14 cellular contexts compared by ENCODE assay signal in the genomic region with DNA sequence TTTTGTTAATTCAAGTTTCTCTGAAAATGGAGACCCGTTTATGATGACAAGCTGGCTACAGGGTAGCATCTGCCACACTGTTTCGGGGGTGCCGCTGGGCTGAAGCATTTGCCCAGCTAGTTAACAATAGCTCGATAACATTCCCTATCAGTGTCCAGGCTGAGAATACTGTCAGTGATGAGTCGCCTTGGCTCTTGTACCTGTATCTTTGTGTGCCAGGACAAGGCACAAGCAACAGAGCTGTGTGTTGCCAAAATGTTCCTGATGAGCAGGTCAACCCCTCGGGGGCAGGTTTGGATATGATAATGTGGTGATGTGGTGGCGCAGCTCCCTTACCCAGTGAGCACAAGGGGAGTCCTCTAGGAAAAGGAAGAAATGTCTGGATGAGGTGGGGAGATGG. TPM values are rescaled to one million over a fixed set of nuclear protein-coding genes. Genes with fewer than 3 reads are reported as not detected.
DNase-seq lines count a peak whose midpoint lies in the region; TF ChIP-seq lines count a peak whose summit lies in the region.
"Had no signal": no experiment of that assay in that cellular context is flagged by ENCODE, and none has a peak within 500 bp of the region (broad histone marks: within the 10 kb centered on the region; RNA-seq: fewer than 3 reads in every experiment).

No MANE protein-coding gene starts in this region.

- no TSS peak for BruUV-seq in Calu3 (replicated peaks; lab: Mats Ljungman, UMichigan)

- H3K4me2 ChIP-seq in BLaER1, result peak overlapping the region; percentile 79

- H3K27ac ChIP-seq in BLaER1, result peak overlapping the region; percentile 65
- H3K27ac ChIP-seq: vagina had no signal

- no peak overlapping the region for H3K4me3 Mint-ChIP-seq in Calu3 (ENCODE audit: low read depth, unreplicated experiment)
- H3K4me3 Mint-ChIP-seq in dendritic cell treated with granulocyte-macrophage colony-stimulating factor and Interleukin-4, amounts not matched to agents 40 ng/mL and 50 ng/mL, for 4 days, result peak overlapping the region; percentile 60

- H3K4me3 ChIP-seq in BLaER1, result no peak overlapping the region
- H3K4me3 ChIP-seq: vagina had no signal

- no peaks in the 10 kb centered on the region for H3K9me3 Mint-ChIP-seq in Calu3 (ENCODE audit: low read depth, unreplicated experiment)
- H3K9me3 Mint-ChIP-seq in dendritic cell treated with granulocyte-macrophage colony-stimulating factor and Interleukin-4, amounts not matched to agents 40 ng/mL and 50 ng/mL, for 4 days, result no peaks in the 10 kb centered on the region

- CTCF ChIA-PET in Calu3 (lab: Charles Lee), result interaction anchor here (0.7 to 1.2 kb wide), 3 partner anchors 58 to 197 kb away, joined by 3 read pairs; no protein-coding TSS in a partner anchor

- no peaks in the 10 kb centered on the region for H3K27me3 ChIP-seq in BLaER1
- H3K27me3 ChIP-seq: vagina had no signal

- peaks cover 44% of the 10 kb centered on the region for H3K4me1 ChIP-seq in BLaER1

- peaks cover 22% of the 10 kb centered on the region for H3K36me3 Mint-ChIP-seq in Calu3 (ENCODE audit: insufficient read depth, unreplicated experiment)
- H3K36me3 Mint-ChIP-seq in dendritic cell treated with granulocyte-macrophage colony-stimulating factor and Interleukin-4, amounts not matched to agents 40 ng/mL and 50 ng/mL, for 4 days (ENCODE audit: low read depth), result peaks cover 100% of the 10 kb centered on the region

- peak overlapping the region; percentile 69 for H3K27ac Mint-ChIP-seq in Calu3 (ENCODE audit: unreplicated experiment)
- H3K27ac Mint-ChIP-seq in dendritic cell treated with granulocyte-macrophage colony-stimulating factor and Interleukin-4, amounts not matched to agents 40 ng/mL and 50 ng/mL, for 4 days, result peak overlapping the region; percentile 71

- no peak overlapping the region for H3K9ac ChIP-seq in BLaER1

- intact Hi-C loops in Calu3 (cut with micrococcal nuclease; ENCODE audit: unreplicated experiment) (no loop called here), posterior vena cava (cut with DNase I) (no loop called here)
- intact Hi-C loops in dendritic cell treated with granulocyte-macrophage colony-stimulating factor and Interleukin-4, amounts not matched to agents 40 ng/mL and 50 ng/mL, for 4 days (cut with micrococcal nuclease), result no loop called here

- no peaks in the 10 kb centered on the region for H3K27me3 Mint-ChIP-seq in Calu3 (ENCODE audit: unreplicated experiment)
- no peaks in the 10 kb centered on the region for H3K27me3 Mint-ChIP-seq in dendritic cell treated with granulocyte-macrophage colony-stimulating factor and Interleukin-4, amounts not matched to agents 40 ng/mL and 50 ng/mL, for 4 days

- H3K36me3 ChIP-seq in BLaER1, result no peaks in the 10 kb centered on the region
- H3K36me3 ChIP-seq: vagina had no signal

- no peak for DNase-seq in Calu3
- DNase-seq in posterior vena cava (ENCODE audit: low spot score), result peak; percentile 42
- no peak for DNase-seq in DMS 273 treated with DMSO at 0.1 percent for 48 hours (lab: John Stamatoyannopoulos, UW)
- no peak for DNase-seq in NCI-H510A (lab: John Stamatoyannopoulos, UW)
- DNase-seq in occipital lobe (lab: John Stamatoyannopoulos, UW), result no peak
- DNase-seq: KG1; NCI-H146; NCI-H69; RPMI8226; stimulated activated CD4-positive, alpha-beta T cell treated with anti-CD3 and anti-CD28 coated beads, Interleukin-1b, Interleukin-23, amount 100 ng/mL, for 48 hours; T-helper 9 cell had no signal

- no peaks in the 10 kb centered on the region for H4K20me1 ChIP-seq in BLaER1

- peaks cover 65% of the 10 kb centered on the region for H3K4me1 Mint-ChIP-seq in Calu3 (ENCODE audit: low read depth, unreplicated experiment)
- peaks cover 92% of the 10 kb centered on the region for H3K4me1 Mint-ChIP-seq in dendritic cell treated with granulocyte-macrophage colony-stimulating factor and Interleukin-4, amounts not matched to agents 40 ng/mL and 50 ng/mL, for 4 days (ENCODE audit: low read depth)

- TF ChIP-seq CTCF in Calu3 (IDR thresholded peaks at IDR 0.05; ENCODE audit: unreplicated experiment), result no peak

- H3K9me3 ChIP-seq in BLaER1, result peaks cover 11% of the 10 kb centered on the region
- H3K9me3 ChIP-seq: vagina had no signal

RNA-seq across cellular contexts. Expression of a gene that starts 7.0 kb away (rescaled TPM):
- total RNA-seq in Calu3 (2022) (41.4 and 95.2 TPM in 2 replicates), posterior vena cava (100 to 1,000 TPM; 173 to 286 TPM), occipital lobe (4.2 TPM)
